8 cellular contexts compared by ENCODE assay signal in genomic region chr1:1000357-1001056, GRCh38. TPM values are rescaled to one million over a fixed set of nuclear protein-coding genes. Genes with fewer than 3 reads are reported as not detected.
DNase-seq lines count a peak whose midpoint lies in the region; ATAC-seq and TF ChIP-seq lines count a peak whose summit lies in the region.

No MANE protein-coding gene starts in this region.

- peaks cover 63% of the 10 kb centered on the region for H3K27me3 Mint-ChIP-seq in endodermal cell (ENCODE audit: insufficient read depth)

- H3K27ac ChIP-seq in A673 (ENCODE audit: low read depth, low read length, poor library complexity, severe bottlenecking): peak overlapping the region; percentile 98
- peak overlapping the region; percentile 100 for H3K27ac ChIP-seq in endodermal cell (ENCODE audit: low read depth, low read length)

- TF ChIP-seq CTCF in A673 (conservative IDR thresholded peaks at IDR 0.05; ENCODE audit: low read depth, low read length): no peak
- TF ChIP-seq CTCF in endodermal cell (conservative IDR thresholded peaks at IDR 0.05): no peak

- H3K36me3 ChIP-seq in A673 (ENCODE audit: insufficient read depth, low read length, poor library complexity, severe bottlenecking) (no peaks in the 10 kb centered on the region), endodermal cell (ENCODE audit: control insufficient read depth, insufficient read depth, low read length) (no peaks in the 10 kb centered on the region)

- BruUV-seq in A673 (replicated peaks; lab: Mats Ljungman, UMichigan): TSS peak; percentile 63

- H3K27ac Mint-ChIP-seq in endodermal cell: peak overlapping the region; percentile 96
- peak overlapping the region; percentile 60 for H3K27ac Mint-ChIP-seq in stimulated activated effector memory CD8-positive, alpha-beta T cell treated with anti-CD3 and anti-CD28 coated beads, Interleukin-12 subunit alpha, Interleukin-12 subunit beta, amount 100 ng/mL, for 72 hours

- H3K4me3 Mint-ChIP-seq in endodermal cell: peak overlapping the region; percentile 59
- peak overlapping the region; percentile 60 for H3K4me3 Mint-ChIP-seq in stimulated activated effector memory CD8-positive, alpha-beta T cell treated with anti-CD3 and anti-CD28 coated beads, Interleukin-12 subunit alpha, Interleukin-12 subunit beta, amount 100 ng/mL, for 72 hours

- in situ Hi-C loops in GM18951 (cut with MboI; ENCODE audit: low sequenced_read_pairs, unreplicated experiment): no loop called here

- peaks cover 21% of the 10 kb centered on the region for H3K4me1 Mint-ChIP-seq in endodermal cell
- peaks cover 26% of the 10 kb centered on the region for H3K4me1 Mint-ChIP-seq in stimulated activated effector memory CD8-positive, alpha-beta T cell treated with anti-CD3 and anti-CD28 coated beads, Interleukin-12 subunit alpha, Interleukin-12 subunit beta, amount 100 ng/mL, for 72 hours

- H3K9ac ChIP-seq in endodermal cell (ENCODE audit: extremely low read depth, low read length, poor library complexity, severe bottlenecking): peak overlapping the region; percentile 95

- H3K9me3 Mint-ChIP-seq in endodermal cell: no peaks in the 10 kb centered on the region
- no peaks in the 10 kb centered on the region for H3K9me3 Mint-ChIP-seq in stimulated activated effector memory CD8-positive, alpha-beta T cell treated with anti-CD3 and anti-CD28 coated beads, Interleukin-12 subunit alpha, Interleukin-12 subunit beta, amount 100 ng/mL, for 72 hours

- peak; percentile 38 for TF ChIP-seq POLR2A in GM18951 (IDR thresholded peaks at IDR 0.05; ENCODE audit: extremely low read depth, insufficient read depth, insufficient read length)

- no peaks in the 10 kb centered on the region for H3K27me3 ChIP-seq in A673 (replicated peaks; ENCODE audit: insufficient read depth, low read depth, low read length, poor library complexity)
- peaks cover 16% of the 10 kb centered on the region for H3K27me3 ChIP-seq in endodermal cell (ENCODE audit: control insufficient read depth, insufficient read depth, low read length, poor library complexity, severe bottlenecking)

- H3K9me3 ChIP-seq in A673 (ENCODE audit: low read depth, low read length, poor library complexity, severe bottlenecking) (no peaks in the 10 kb centered on the region), endodermal cell (ENCODE audit: control insufficient read depth, low read length) (no peaks in the 10 kb centered on the region)

- 2 to 4% methylated on average over 29 to 75 of the region's 75 CpGs for WGBS in endodermal cell (ENCODE audit: insufficient coverage in 1 of 2, insufficient read length in 1 of 2), 2 experiments

- CTCF ChIA-PET in A673 (lab: Charles Lee): interaction anchor here (0.9 to 3.0 kb wide), 2 partner anchors 13 to 19 kb away, joined by 3 to 14 read pairs; partner anchors contain the start of gene ISG15

- peak overlapping the region; percentile 70 for H3K4me3 ChIP-seq in A673 (ENCODE audit: low read depth, low read length, poor library complexity, severe bottlenecking)
- peak overlapping the region; percentile 81 for H3K4me3 ChIP-seq in endodermal cell (ENCODE audit: low read length)

- ATAC-seq in stimulated activated effector memory CD8-positive, alpha-beta T cell treated with anti-CD3 and anti-CD28 coated beads, Interleukin-12 subunit alpha, Interleukin-12 subunit beta, amount 100 ng/mL, for 72 hours: peak; percentile 9
- no peak for ATAC-seq in GM21576 (IDR thresholded peaks at IDR 0.05; ENCODE audit: unreplicated experiment)

- POLR2A ChIA-PET in A673 (lab: Charles Lee; ENCODE audit: low non-redundant PET): no interaction called here

- H3K4me1 ChIP-seq in A673 (ENCODE audit: insufficient read depth, low read length, poor library complexity, severe bottlenecking) (peaks cover 18% of the 10 kb centered on the region), endodermal cell (ENCODE audit: control insufficient read depth, insufficient read depth, low read length) (peaks cover 16% of the 10 kb centered on the region)

- intact Hi-C loops in A673 (cut with micrococcal nuclease; ENCODE audit: unreplicated experiment): loop anchor here (5.0 kb wide), 1 partner anchor 62 kb away; no protein-coding TSS in a partner anchor

- no peaks in the 10 kb centered on the region for H3K36me3 Mint-ChIP-seq in endodermal cell (ENCODE audit: low read depth)
- H3K36me3 Mint-ChIP-seq in stimulated activated effector memory CD8-positive, alpha-beta T cell treated with anti-CD3 and anti-CD28 coated beads, Interleukin-12 subunit alpha, Interleukin-12 subunit beta, amount 100 ng/mL, for 72 hours: no peaks in the 10 kb centered on the region

- DNase-seq in A673 (ENCODE audit: low spot score) (peak; percentile 83), NCI-H2196 (lab: John Stamatoyannopoulos, UW; ENCODE audit: unreplicated experiment) (peak; percentile 89), activated T-cell treated with anti-CD3 and anti-CD28 coated beads for 1 hour (ENCODE audit: low read depth) (peak; percentile 49), endodermal cell (peak; percentile 91), mucosa of gallbladder (ENCODE audit: low spot score) (peak; percentile 78)
- peak in 1 of 2 donors; percentile 54 for DNase-seq in stimulated activated effector memory CD8-positive, alpha-beta T cell treated with anti-CD3 and anti-CD28 coated beads, Interleukin-12 subunit alpha, Interleukin-12 subunit beta, amount 100 ng/mL, for 72 hours (ENCODE audit: low spot score in 2 of 2)

RNA-seq across cellular contexts. Expression of gene HES4, which starts 0.6 kb away (rescaled TPM):
- total RNA-seq in A673 (2021): 18.5 and 20.8 TPM in 2 replicates
- total RNA-seq in endodermal cell: 10 to 100 TPM; 16.1 to 19.7 TPM
- 144 TPM for polyA plus RNA-seq in endodermal cell (2013, experiment 1 of 2)
- polyA plus RNA-seq in endodermal cell (2013, experiment 2 of 2): 117 TPM
- total RNA-seq in mucosa of gallbladder: 25.6 TPM

RNA-seq across cellular contexts. Expression of gene ISG15, which starts 12.8 kb away (rescaled TPM):
- total RNA-seq in A673 (2021) (45.3 and 55.6 TPM in 2 replicates), endodermal cell (10 to 100 TPM; 46.6 to 48.4 TPM), mucosa of gallbladder (41.5 TPM)
- 31.4 TPM for polyA plus RNA-seq in endodermal cell (2013, experiment 1 of 2)
- polyA plus RNA-seq in endodermal cell (2013, experiment 2 of 2): 31.8 TPM

RNA-seq across cellular contexts. Expression of gene PERM1, which starts 18.6 kb away (rescaled TPM):
- total RNA-seq in A673 (2021) (0.28 TPM in 1 of 2 replicates, not detected in the other), endodermal cell (not detected), mucosa of gallbladder (0.35 TPM)
- not detected for polyA plus RNA-seq in endodermal cell (2013, experiment 1 of 2)
- polyA plus RNA-seq in endodermal cell (2013, experiment 2 of 2): not detected

RNA-seq across cellular contexts. Expression of gene AGRN, which starts 19.4 kb away (rescaled TPM):
- total RNA-seq in A673 (2021) (151 and 164 TPM in 2 replicates), endodermal cell (100 to 1,000 TPM; 269 to 288 TPM), mucosa of gallbladder (311 TPM)
- polyA plus RNA-seq in endodermal cell (2013, experiment 1 of 2): 192 TPM
- polyA plus RNA-seq in endodermal cell (2013, experiment 2 of 2): 176 TPM

RNA-seq across cellular contexts. Expression of gene PLEKHN1, which starts 34.2 kb away (rescaled TPM):
- not detected in 2 replicates for total RNA-seq in A673 (2021)
- total RNA-seq in endodermal cell: 1 to 10 TPM; 1.5 to 4.6 TPM
- polyA plus RNA-seq in endodermal cell (2013, experiment 1 of 2): not detected
- polyA plus RNA-seq in endodermal cell (2013, experiment 2 of 2): 0.29 TPM
- 1.8 TPM for total RNA-seq in mucosa of gallbladder
